Comparison of ENCODE assay signal across 2 cellular contexts in the genomic region with DNA sequence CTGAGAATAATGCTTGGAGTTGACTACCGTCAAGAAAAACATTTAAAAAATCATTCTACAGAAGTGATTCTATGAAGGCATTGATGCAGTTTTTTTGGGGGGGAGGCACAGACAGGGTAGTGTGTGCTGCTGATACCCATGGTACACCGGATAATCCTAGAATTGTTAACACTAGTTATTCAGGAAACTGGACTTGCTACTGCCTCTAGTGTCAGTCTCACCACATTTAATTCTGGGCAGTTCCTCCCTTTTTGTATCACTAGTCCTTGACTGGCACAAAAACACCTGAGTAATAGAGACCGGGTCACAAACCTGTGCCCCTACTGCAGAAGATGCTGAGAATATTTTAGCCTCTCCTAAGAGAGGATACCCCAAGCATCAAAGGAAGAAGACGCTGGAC.
TF ChIP-seq lines count a peak whose summit lies in the region.

No MANE protein-coding gene starts in this region.

TF ChIP-seq in HCT116, 20 proteins besides CTCF, POLR2A, EP300 and RAD21:
- no peak for TF ChIP-seq SRF (IDR thresholded peaks at IDR 0.05; ENCODE audit: low read depth)
- no peak for TF ChIP-seq JUND (IDR thresholded peaks at IDR 0.05)
- no peak for TF ChIP-seq EGR1 (IDR thresholded peaks at IDR 0.05; ENCODE audit: low read depth)
- TF ChIP-seq EZH2phosphoT487 (IDR thresholded peaks at IDR 0.05; ENCODE audit: borderline replicate concordance): no peak
- no peak for TF ChIP-seq ZFX (IDR thresholded peaks at IDR 0.05)
- TF ChIP-seq ZNF274 (IDR thresholded peaks at IDR 0.05; ENCODE audit: low read depth, low read length): no peak

TF ChIP-seq in SK-N-SH, 30 proteins besides CTCF, POLR2A, EP300 and RAD21:
- no peak for TF ChIP-seq IRF3 (IDR thresholded peaks at IDR 0.05; ENCODE audit: low read depth, low read length)
- no peak for TF ChIP-seq SIN3A (IDR thresholded peaks at IDR 0.05; ENCODE audit: borderline replicate concordance, low read depth, low read length)
- no peak for TF ChIP-seq RXRA (IDR thresholded peaks at IDR 0.05; ENCODE audit: borderline replicate concordance, low read depth)
- TF ChIP-seq TEAD4 (IDR thresholded peaks at IDR 0.05; ENCODE audit: borderline replicate concordance, insufficient read depth): no peak
- TF ChIP-seq FOSL2 (IDR thresholded peaks at IDR 0.05; ENCODE audit: borderline replicate concordance, low read depth): no peak
- no peak for TF ChIP-seq RCOR1 (IDR thresholded peaks at IDR 0.05; ENCODE audit: low read length)
- TF ChIP-seq, protein P1, sequence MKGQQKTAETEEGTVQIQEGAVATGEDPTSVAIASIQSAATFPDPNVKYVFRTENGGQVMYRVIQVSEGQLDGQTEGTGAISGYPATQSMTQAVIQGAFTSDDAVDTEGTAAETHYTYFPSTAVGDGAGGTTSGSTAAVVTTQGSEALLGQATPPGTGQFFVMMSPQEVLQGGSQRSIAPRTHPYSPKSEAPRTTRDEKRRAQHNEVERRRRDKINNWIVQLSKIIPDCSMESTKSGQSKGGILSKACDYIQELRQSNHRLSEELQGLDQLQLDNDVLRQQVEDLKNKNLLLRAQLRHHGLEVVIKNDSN (IDR thresholded peaks at IDR 0.05; ENCODE audit: borderline replicate concordance, low read depth): no peak
- TF ChIP-seq CHD2 (IDR thresholded peaks at IDR 0.05; ENCODE audit: low read length, partially characterized antibody): no peak
TF ChIP-seq in SK-N-SH: peak in this region for 0.
